ENCODE assay signal across 19 cellular contexts in genomic region chr6:107867302-107867615, GRCh38. TPM values are rescaled to one million over a fixed set of nuclear protein-coding genes. Genes with fewer than 3 reads are reported as not detected.
A peak's percentile ranks its signal among the peaks of the same experiment; 100 is the strongest.
DNase-seq lines count a peak whose midpoint lies in the region; ATAC-seq, FAIRE-seq and TF ChIP-seq lines count a peak whose summit lies in the region.
"Had no signal": no experiment of that assay in that cellular context is flagged by ENCODE, and none has a peak within 500 bp of the region (broad histone marks: within the 10 kb centered on the region; RNA-seq: fewer than 3 reads in every experiment).

No MANE protein-coding gene starts in this region.

- H3K9me3 ChIP-seq in breast epithelium = no peaks in the 10 kb centered on the region
- no peaks in the 10 kb centered on the region for H3K9me3 ChIP-seq in RWPE2 (ENCODE audit: severe bottlenecking)
- H3K9me3 ChIP-seq in HepG2 (ENCODE audit: low read length) = no peaks in the 10 kb centered on the region
- H3K9me3 ChIP-seq: Caco-2, heart right ventricle, stomach had no signal

- H3K4me3 ChIP-seq in breast epithelium (no peak overlapping the region), RWPE2 (ENCODE audit: severe bottlenecking) (no peak overlapping the region), HepG2 (replicated peaks in 1 of 3; ENCODE audit: insufficient read depth in 1 of 3, low read depth in 2 of 3, low read length in 3 of 3) (no peak overlapping the region)
- H3K4me3 ChIP-seq: heart right ventricle, PC-9, stomach had no signal

- intact Hi-C loops in MCF 10A (cut with micrococcal nuclease) = no loop called here
- intact Hi-C loops in breast epithelium (cut with DNase I; ENCODE audit: low total_unique reads) = no loop called here
- intact Hi-C loops in HepG2 (cut with micrococcal nuclease; ENCODE audit: unreplicated experiment) = loop anchor here (5.0 kb wide), 2 partner anchors 135 to 190 kb away; no protein-coding TSS in a partner anchor

- BruUV-seq in MCF 10A (replicated peaks; lab: Mats Ljungman, UMichigan) (no TSS peak), HepG2 (replicated peaks; lab: Mats Ljungman, UMichigan) (no TSS peak)

- POLR2A ChIA-PET in MCF 10A (lab: Yijun Ruan, JAX) = interaction anchor here (0.8 kb wide), 1 partner anchor 20 kb away, joined by 3 read pairs; no protein-coding TSS in a partner anchor
- POLR2A ChIA-PET in HepG2 (lab: Yijun Ruan, JAX) = interaction anchor here (1.0 kb wide), 1 partner anchor 91 kb away, joined by 3 read pairs; the partner anchor contains the start of gene SEC63

- no peak for FAIRE-seq in HepG2 (lab: Jason Lieb, UNC)
- FAIRE-seq: HTR-8/SVneo had no signal

- no peaks in the 10 kb centered on the region for H3K27me3 Mint-ChIP-seq in MCF 10A (ENCODE audit: insufficient read depth, unreplicated experiment)
- no peaks in the 10 kb centered on the region for H3K27me3 Mint-ChIP-seq in stimulated activated naive B cell treated with anti-CD40 and anti-IgM and Interleukin-4, amounts not matched to agents 10 μg/mL and 1 μg/mL and 100 μg/mL, for 72 hours
- H3K27me3 Mint-ChIP-seq: dendritic cell treated with granulocyte-macrophage colony-stimulating factor and Interleukin-4, amounts not matched to agents 40 ng/mL and 50 ng/mL, for 4 days had no signal

- TF ChIP-seq EP300 in HepG2 (IDR thresholded peaks at IDR 0.05; ENCODE audit: low read depth in 2 of 2, low read length in 2 of 2) = no peak
- TF ChIP-seq EP300 in HepG2 (CRISPR knock-in tag; IDR thresholded peaks at IDR 0.05; ENCODE audit: borderline replicate concordance) = no peak

- in situ Hi-C loops in HepG2 (cut with HindIII; ENCODE audit: extremely low pct_ligation_motif_present, low pct_unique_long_range_greater_than_20kb) = no loop called here

- CTCF ChIA-PET in MCF 10A (lab: Yijun Ruan, JAX) = interaction anchor here (0.5 to 3.9 kb wide), 16 partner anchors 8 to 1472 kb away, joined by 3 to 18 read pairs (median 4); no protein-coding TSS in a partner anchor
- CTCF ChIA-PET in HepG2 (lab: Yijun Ruan, JAX; ENCODE audit: low intra/inter-chr PET ratio, low total read pairs) = interaction anchor here (0.8 to 1.6 kb wide), 2 partner anchors 65 to 192 kb away, joined by 3 to 7 read pairs; no protein-coding TSS in a partner anchor

- peaks cover 5% of the 10 kb centered on the region for H3K36me3 ChIP-seq in breast epithelium
- peaks cover 27% of the 10 kb centered on the region for H3K36me3 ChIP-seq in RWPE2 (ENCODE audit: low read depth)
- peaks cover 3 to 25% of the 10 kb centered on the region in 2 experiments; a peak in 3 of 5 replicates for H3K36me3 ChIP-seq in HepG2 (replicated peaks in 1 of 2; ENCODE audit: control insufficient read depth in 1 of 2, insufficient read depth in 2 of 2, low read length in 2 of 2)

- peaks cover 5% of the 10 kb centered on the region for H3K4me1 Mint-ChIP-seq in MCF 10A (ENCODE audit: insufficient read depth, unreplicated experiment)
- H3K4me1 Mint-ChIP-seq in stimulated activated naive B cell treated with anti-CD40 and anti-IgM and Interleukin-4, amounts not matched to agents 10 μg/mL and 1 μg/mL and 100 μg/mL, for 72 hours = peaks cover 22 to 52% of the 10 kb centered on the region in 2 donors

- ATAC-seq in RWPE2 (ENCODE audit: low read depth) = no peak
- peak; percentile 51 for ATAC-seq in HepG2
- peak in 1 of 2 donors; percentile 14 for ATAC-seq in stimulated activated naive B cell treated with anti-CD40 and anti-IgM and Interleukin-4, amounts not matched to agents 10 μg/mL and 1 μg/mL and 100 μg/mL, for 72 hours (replicated peaks)
- no peak for ATAC-seq in HG03354 (IDR thresholded peaks at IDR 0.05; ENCODE audit: poor library complexity, severe bottlenecking, unreplicated experiment)

- H3K27ac ChIP-seq in breast epithelium (no peak overlapping the region), RWPE2 (ENCODE audit: poor library complexity, severe bottlenecking) (no peak overlapping the region), HepG2 (ENCODE audit: extremely low read length, insufficient read depth, low read length) (no peak overlapping the region)
- H3K27ac ChIP-seq: heart right ventricle, PC-9, stomach, WERI-Rb-1 had no signal

- no peaks in the 10 kb centered on the region for H3K79me2 ChIP-seq in HepG2 (ENCODE audit: insufficient read depth, low read length)

- 9% methylated on average over 3 of the region's 4 CpGs for WGBS in HepG2 (ENCODE audit: low lambda C conversion rate)

- H3K4me1 ChIP-seq in breast epithelium (no peaks in the 10 kb centered on the region), RWPE2 (ENCODE audit: insufficient read depth, poor library complexity, severe bottlenecking) (no peaks in the 10 kb centered on the region), HepG2 (ENCODE audit: insufficient read depth, low read length) (no peaks in the 10 kb centered on the region)
- H3K4me1 ChIP-seq: Caco-2 had no signal

- no peak overlapping the region for H3K4me3 Mint-ChIP-seq in MCF 10A (ENCODE audit: unreplicated experiment)
- H3K4me3 Mint-ChIP-seq in stimulated activated naive B cell treated with anti-CD40 and anti-IgM and Interleukin-4, amounts not matched to agents 10 μg/mL and 1 μg/mL and 100 μg/mL, for 72 hours = no peak overlapping the region
- H3K4me3 Mint-ChIP-seq: activated naive CD4-positive, alpha-beta T cell treated with anti-CD3 and anti-CD28 coated beads, Interleukin-2, amount 10 ng/mL, durations not matched to agents 7 days and 5 days; dendritic cell treated with granulocyte-macrophage colony-stimulating factor and Interleukin-4, amounts not matched to agents 40 ng/mL and 50 ng/mL, for 4 days had no signal

- DNase-seq in MCF 10A (ENCODE audit: unreplicated experiment) (no peak), breast epithelium (ENCODE audit: low spot score in 2 of 2) (no peak), RWPE2 (ENCODE audit: low spot score) (no peak), HepG2 (ENCODE audit: low spot score) (no peak), NCI-H69 (lab: John Stamatoyannopoulos, UW) (no peak), GM19240 (ENCODE audit: insufficient read length, low spot score) (no peak)
- DNase-seq in stimulated activated naive B cell treated with anti-CD40 and anti-IgM and Interleukin-4, amounts not matched to agents 10 μg/mL and 1 μg/mL and 100 μg/mL, for 72 hours = no peak
- DNase-seq: heart right ventricle, PC-9, stomach, WERI-Rb-1 had no signal

- H2AFZ ChIP-seq in HepG2 (ENCODE audit: low read length) = no peak overlapping the region
- H2AFZ ChIP-seq: PC-9 had no signal

- H3K4me2 ChIP-seq in HepG2 (ENCODE audit: low read depth, low read length) = no peak overlapping the region
- H3K4me2 ChIP-seq: PC-9 had no signal

- TF ChIP-seq RAD21 in HepG2 (CRISPR knock-in tag; IDR thresholded peaks at IDR 0.05) = no peak

- no peaks in the 10 kb centered on the region for H4K20me1 ChIP-seq in HepG2 (ENCODE audit: insufficient read depth, low read length)

- H3K27me3 ChIP-seq in breast epithelium = no peaks in the 10 kb centered on the region
- H3K27me3 ChIP-seq in RWPE2 (ENCODE audit: insufficient read depth, poor library complexity, severe bottlenecking) = no peaks in the 10 kb centered on the region
- H3K27me3 ChIP-seq in HepG2 (ENCODE audit: control insufficient read depth in 1 of 2, insufficient read depth in 2 of 2, low read length in 2 of 2) = no peaks in the 10 kb centered on the region
- H3K27me3 ChIP-seq: stomach had no signal

- H3K9ac ChIP-seq in HepG2 (ENCODE audit: insufficient read depth, low read depth, low read length) = no peak overlapping the region

- TF ChIP-seq POLR2A in breast epithelium (IDR thresholded peaks at IDR 0.05) (no peak), HepG2 (IDR thresholded peaks at IDR 0.05; ENCODE audit: insufficient read depth in 1 of 2, low read depth in 2 of 2, low read length in 2 of 2) (no peak)

- TF ChIP-seq CTCF in MCF 10A (IDR thresholded peaks at IDR 0.05; ENCODE audit: unreplicated experiment) = peak; percentile 2
- TF ChIP-seq CTCF in breast epithelium (IDR thresholded peaks at IDR 0.05) = no peak
- TF ChIP-seq CTCF in RWPE2 (IDR thresholded peaks at IDR 0.05; ENCODE audit: poor library complexity, severe bottlenecking) = peak; percentile 46
- no peak for TF ChIP-seq CTCF in HepG2 (CRISPR knock-in tag; IDR thresholded peaks at IDR 0.05)

- no peaks in the 10 kb centered on the region for H3K9me3 Mint-ChIP-seq in MCF 10A (ENCODE audit: unreplicated experiment)
- H3K9me3 Mint-ChIP-seq in stimulated activated naive B cell treated with anti-CD40 and anti-IgM and Interleukin-4, amounts not matched to agents 10 μg/mL and 1 μg/mL and 100 μg/mL, for 72 hours = no peaks in the 10 kb centered on the region
- H3K9me3 Mint-ChIP-seq: activated naive CD4-positive, alpha-beta T cell treated with anti-CD3 and anti-CD28 coated beads, Interleukin-2, amount 10 ng/mL, durations not matched to agents 7 days and 5 days had no signal

- peaks cover 59% of the 10 kb centered on the region for H3K36me3 Mint-ChIP-seq in MCF 10A (ENCODE audit: insufficient read depth, unreplicated experiment)
- H3K36me3 Mint-ChIP-seq in stimulated activated naive B cell treated with anti-CD40 and anti-IgM and Interleukin-4, amounts not matched to agents 10 μg/mL and 1 μg/mL and 100 μg/mL, for 72 hours = peaks cover 12 to 20% of the 10 kb centered on the region in 2 donors

- no peak overlapping the region for H3K27ac Mint-ChIP-seq in MCF 10A (ENCODE audit: low read depth, unreplicated experiment)
- peak overlapping the region; percentile 37 for H3K27ac Mint-ChIP-seq in stimulated activated naive B cell treated with anti-CD40 and anti-IgM and Interleukin-4, amounts not matched to agents 10 μg/mL and 1 μg/mL and 100 μg/mL, for 72 hours
- H3K27ac Mint-ChIP-seq: activated naive CD4-positive, alpha-beta T cell treated with anti-CD3 and anti-CD28 coated beads, Interleukin-2, amount 10 ng/mL, durations not matched to agents 7 days and 5 days; dendritic cell treated with granulocyte-macrophage colony-stimulating factor and Interleukin-4, amounts not matched to agents 40 ng/mL and 50 ng/mL, for 4 days had no signal

RNA-seq across cellular contexts. Expression of gene SCML4, which starts 43.1 kb away (rescaled TPM):
- total RNA-seq in MCF 10A (2022) = not detected in 2 replicates
- total RNA-seq in breast epithelium = 1 to 10 TPM; 1.1 to 2.9 (median 2.9) TPM
- not detected in 2 replicates for total RNA-seq in HepG2 (2016; rRNA removed; fragmentation: Illumina TruSeq; extraction: Trizol)
- total RNA-seq in HepG2 (2016; cell fraction: cytosol; rRNA removed; fragmentation: Illumina TruSeq; extraction: Trizol; ENCODE audit: low read depth) = not detected in 2 replicates
- total RNA-seq in HepG2 (2016; cell fraction: insoluble cytoplasmic fraction; rRNA removed; fragmentation: Illumina TruSeq; extraction: Trizol) = not detected in 2 replicates
- not detected in 2 replicates for total RNA-seq in HepG2 (2016; cell fraction: membrane; rRNA removed; fragmentation: Illumina TruSeq; extraction: Trizol)
- total RNA-seq in HepG2 (2016; cell fraction: nucleus; rRNA removed; fragmentation: Illumina TruSeq; extraction: Trizol) = not detected in 2 replicates
- 0.05 TPM in 1 of 2 replicates, not detected in the other for polyA plus RNA-seq in HepG2 (2011; rRNA removed)
- polyA plus RNA-seq in HepG2 (2011; cell fraction: cytosol; rRNA removed) = 0.04 TPM in 1 of 2 replicates, not detected in the other
- 0.05 and 0.11 TPM in 2 replicates for polyA plus RNA-seq in HepG2 (2011; cell fraction: nucleus; rRNA removed)
- 0.89 TPM in 1 of 2 replicates, not detected in the other for polyA plus RNA-seq in HepG2 (2012)
- not detected in 2 replicates for polyA plus RNA-seq in HepG2 (2016; cell fraction: cytosol; fragmentation: Illumina TruSeq; extraction: Trizol; ENCODE audit: low read depth)
- polyA plus RNA-seq in HepG2 (2016; cell fraction: insoluble cytoplasmic fraction; fragmentation: Illumina TruSeq; extraction: Trizol; ENCODE audit: low read depth) = not detected in 2 replicates
- not detected in 2 replicates for polyA plus RNA-seq in HepG2 (2016; cell fraction: membrane; fragmentation: Illumina TruSeq; extraction: Trizol; ENCODE audit: low read depth)
- polyA plus RNA-seq in HepG2 (2016; cell fraction: nucleus; fragmentation: Illumina TruSeq; extraction: Trizol; ENCODE audit: insufficient read depth, low read depth) = not detected in 2 replicates
- polyA minus RNA-seq in HepG2 (2011; rRNA and poly(A)+ RNA removed; ENCODE audit: low replicate concordance) = not detected in 2 replicates
- not detected in 2 replicates for polyA minus RNA-seq in HepG2 (2011; cell fraction: cytosol; rRNA and poly(A)+ RNA removed)
- polyA minus RNA-seq in HepG2 (2011; cell fraction: nucleus; rRNA and poly(A)+ RNA removed) = 0.13 and 0.37 TPM in 2 replicates
- total RNA-seq: M059J, NCI-H460, PC-9 had no signal
- polyA plus RNA-seq: AG04450 had no signal

Comparison
In these comparisons a context has a peak if more than half of its experiments do, and no peak if none do; other contexts are left out.
1. CTCF ChIP-seq: peak in MCF 10A (single experiment) and RWPE2 (single experiment); none in breast epithelium (0 of 3) and HepG2 (single experiment).